9 cellular contexts compared by ENCODE assay signal in the genomic region with DNA sequence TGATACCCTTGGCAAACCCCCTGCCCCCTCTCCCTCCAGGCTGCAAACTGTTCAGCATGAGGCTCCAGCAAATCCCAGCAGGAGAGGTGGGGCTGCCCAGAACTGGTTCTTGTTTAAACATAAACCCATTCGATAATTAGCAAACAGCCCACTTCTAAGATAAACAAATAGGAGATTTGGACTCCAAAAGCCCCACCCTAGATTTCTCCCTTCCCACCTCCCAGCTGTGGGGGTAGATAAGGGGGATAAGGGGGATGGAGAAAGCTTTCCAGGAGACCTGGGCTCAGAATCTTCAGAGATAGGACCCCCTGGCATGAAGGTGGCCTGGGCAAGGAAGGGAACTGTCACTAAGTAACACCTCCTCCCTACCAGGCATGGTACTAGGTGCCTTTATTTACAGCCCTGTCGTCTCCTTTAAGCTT. TPM values are rescaled to one million over a fixed set of nuclear protein-coding genes. Genes with fewer than 3 reads are reported as not detected.
DNase-seq lines count a peak whose midpoint lies in the region; ATAC-seq and TF ChIP-seq lines count a peak whose summit lies in the region.
"Had no signal": no experiment of that assay in that cellular context is flagged by ENCODE, and none has a peak within 500 bp of the region (broad histone marks: within the 10 kb centered on the region; RNA-seq: fewer than 3 reads in every experiment).

No MANE protein-coding gene starts in this region.

- no peak for TF ChIP-seq POLR2A in esophagus muscularis mucosa (IDR thresholded peaks at IDR 0.05; ENCODE audit: low read depth)

- POLR2A ChIA-PET in CD8-positive, alpha-beta memory T cell (lab: Charles Lee): no interaction called here

- peak overlapping the region; percentile 93 to 97 (median 96) for H3K27ac ChIP-seq in esophagus muscularis mucosa (replicated peaks in 1 of 4)
- peak overlapping the region; percentile 96 for H3K27ac ChIP-seq in rectal smooth muscle tissue (ENCODE audit: low read depth, low read length)
- H3K27ac ChIP-seq in CD8-positive, alpha-beta memory T cell (ENCODE audit: low read depth, low read length): no peak overlapping the region

- no peak overlapping the region for H3K4me3 Mint-ChIP-seq in CD8-positive, alpha-beta memory T cell

- H3K27me3 ChIP-seq in esophagus muscularis mucosa (no peaks in the 10 kb centered on the region), rectal smooth muscle tissue (ENCODE audit: control insufficient read depth, insufficient read depth, low read length) (no peaks in the 10 kb centered on the region)
- no peaks in the 10 kb centered on the region for H3K27me3 ChIP-seq in CD8-positive, alpha-beta memory T cell (ENCODE audit: insufficient read depth, low read length, poor library complexity, severe bottlenecking)

- no peak overlapping the region for H3K27ac Mint-ChIP-seq in CD8-positive, alpha-beta memory T cell

- H3K4me1 Mint-ChIP-seq in CD8-positive, alpha-beta memory T cell: peaks cover 11 to 14% (median 13%) of the 10 kb centered on the region in 3 donors

- CTCF ChIA-PET in CD8-positive, alpha-beta memory T cell (lab: Charles Lee): no interaction called here

- H3K9me3 ChIP-seq in esophagus muscularis mucosa: no peaks in the 10 kb centered on the region
- no peaks in the 10 kb centered on the region for H3K9me3 ChIP-seq in CD8-positive, alpha-beta memory T cell (ENCODE audit: low read length)

- no peak for TF ChIP-seq EP300 in esophagus muscularis mucosa (IDR thresholded peaks at IDR 0.05)

- DNase-seq in DMS53 treated with DMSO at 0.1 percent for 48 hours (lab: John Stamatoyannopoulos, UW; ENCODE audit: unreplicated experiment) (peak; percentile 40), NCI-H69 (lab: John Stamatoyannopoulos, UW) (peak; percentile 90), esophagus muscularis mucosa (ENCODE audit: extremely low spot score) (no peak), GM20000 (ENCODE audit: low spot score) (no peak), mesenteric fat pad (ENCODE audit: low spot score) (no peak)
- no peak for DNase-seq in CD8-positive, alpha-beta memory T cell

- H3K27me3 Mint-ChIP-seq in CD8-positive, alpha-beta memory T cell: peaks cover 2 to 3% of the 10 kb centered on the region in 2 donors

- H3K36me3 Mint-ChIP-seq in CD8-positive, alpha-beta memory T cell: no peaks in the 10 kb centered on the region

- H3K4me3 ChIP-seq in esophagus muscularis mucosa (peak overlapping the region; percentile 78 to 80 (median 80)), rectal smooth muscle tissue (ENCODE audit: low read length) (peak overlapping the region; percentile 79)
- no peak overlapping the region for H3K4me3 ChIP-seq in CD8-positive, alpha-beta memory T cell (ENCODE audit: low read length)

- TF ChIP-seq CTCF in esophagus muscularis mucosa (IDR thresholded peaks at IDR 0.05) (no peak), GM20000 (IDR thresholded peaks at IDR 0.05; ENCODE audit: extremely low read depth, missing control alignments) (no peak)

- ATAC-seq in GM19328 (IDR thresholded peaks at IDR 0.05; ENCODE audit: unreplicated experiment): no peak

- H3K4me1 ChIP-seq in esophagus muscularis mucosa (peaks cover 72 to 95% (median 93%) of the 10 kb centered on the region in 4 donors), rectal smooth muscle tissue (ENCODE audit: control insufficient read depth, insufficient read depth, low read length) (peaks cover 59% of the 10 kb centered on the region)
- peaks cover 8% of the 10 kb centered on the region for H3K4me1 ChIP-seq in CD8-positive, alpha-beta memory T cell (ENCODE audit: insufficient read depth, low read length)

- H3K9ac ChIP-seq in rectal smooth muscle tissue (ENCODE audit: low read length): no peak overlapping the region

- WGBS in esophagus muscularis mucosa: 35% methylated on average over 2 of the region's 2 CpGs

- intact Hi-C loops in esophagus muscularis mucosa (cut with DNase I): no loop called here

- no peaks in the 10 kb centered on the region for H3K9me3 Mint-ChIP-seq in CD8-positive, alpha-beta memory T cell

- H3K36me3 ChIP-seq in esophagus muscularis mucosa (peaks cover 0 to 7% (median 2%) of the 10 kb centered on the region in 4 donors), rectal smooth muscle tissue (ENCODE audit: control insufficient read depth, insufficient read depth, low read length) (no peaks in the 10 kb centered on the region)
- no peaks in the 10 kb centered on the region for H3K36me3 ChIP-seq in CD8-positive, alpha-beta memory T cell (ENCODE audit: insufficient read depth, low read length)

RNA-seq across cellular contexts. Expression of a gene that starts 4.8 kb away (rescaled TPM):
- total RNA-seq in esophagus muscularis mucosa (100 to 1,000 TPM in 1 of 4 donors, 10 to 100 TPM in 3; 61.9 to 177 (median 72.2) TPM), mesenteric fat pad (81.6 TPM)
- 10 to 100 TPM; 91.3 to 98.1 TPM for total RNA-seq in CD8-positive, alpha-beta memory T cell
- 1.5 TPM for polyA plus RNA-seq in CD8-positive, alpha-beta memory T cell

RNA-seq across cellular contexts. Expression of a gene that starts 19.5 kb away (rescaled TPM):
- total RNA-seq in esophagus muscularis mucosa (10 to 100 TPM; 28.2 to 48.4 (median 42.5) TPM), mesenteric fat pad (23.8 TPM)
- total RNA-seq in CD8-positive, alpha-beta memory T cell: 10 to 100 TPM; 48.3 to 54.0 TPM
- polyA plus RNA-seq in CD8-positive, alpha-beta memory T cell: 40.1 TPM

RNA-seq across cellular contexts. Expression of a gene that starts 34.7 kb away (rescaled TPM):
- total RNA-seq in esophagus muscularis mucosa (1 to 10 TPM in 2 of 4 donors, under 1 TPM in 1, not detected in 1; 0.17 to 2.1 (median 1.1) TPM), mesenteric fat pad (not detected)
- total RNA-seq in CD8-positive, alpha-beta memory T cell: not detected
- polyA plus RNA-seq in CD8-positive, alpha-beta memory T cell: not detected
- total RNA-seq: lung microvascular endothelial cell had no signal

RNA-seq across cellular contexts. Expression of a gene that starts 35.4 kb away (rescaled TPM):
- total RNA-seq in esophagus muscularis mucosa: under 1 TPM in 2 of 4 donors, not detected in 2; 0.17 to 0.33 TPM
- total RNA-seq in CD8-positive, alpha-beta memory T cell: under 1 TPM in 1 of 2 experiments, not detected in 1; 0.22 TPM
- polyA plus RNA-seq in CD8-positive, alpha-beta memory T cell: not detected
- not detected for total RNA-seq in mesenteric fat pad
- total RNA-seq: lung microvascular endothelial cell had no signal

RNA-seq across cellular contexts. Expression of a gene that starts 36.8 kb away (rescaled TPM):
- total RNA-seq in esophagus muscularis mucosa: not detected
- not detected for total RNA-seq in CD8-positive, alpha-beta memory T cell
- not detected for polyA plus RNA-seq in CD8-positive, alpha-beta memory T cell
- not detected for total RNA-seq in mesenteric fat pad
- total RNA-seq: lung microvascular endothelial cell had no signal

Comparison
In these comparisons a context has a peak if more than half of its experiments do, and no peak if none do; other contexts are left out.
1. DNase-seq: peak in DMS53 treated with DMSO at 0.1 percent for 48 hours (single experiment) and NCI-H69 (single experiment); none in esophagus muscularis mucosa (single experiment), GM20000 (single experiment), CD8-positive, alpha-beta memory T cell (0 of 5) and mesenteric fat pad (single experiment).